Comparison of ENCODE assay signal across 9 cellular contexts in genomic region chr6:52227495-52227894, GRCh38.
DNase-seq lines count a peak whose midpoint lies in the region; ATAC-seq lines count a peak whose summit lies in the region.
"Had no signal": no experiment of that assay in that cellular context is flagged by ENCODE, and none has a peak within 500 bp of the region (broad histone marks: within the 10 kb centered on the region; RNA-seq: fewer than 3 reads in every experiment).

No MANE protein-coding gene starts in this region.

- ATAC-seq in GM19438 (IDR thresholded peaks at IDR 0.05; ENCODE audit: low read depth, unreplicated experiment), result peak; percentile 100
- ATAC-seq in HG03045 (IDR thresholded peaks at IDR 0.05; ENCODE audit: unreplicated experiment), result peak; percentile 100

- peak; percentile 46 for DNase-seq in activated CD8-positive, alpha-beta memory T cell treated with anti-CD3 and anti-CD28 coated beads, Interleukin-2, amount 50 U/mL, for 24 hours (ENCODE audit: extremely low read depth)
- DNase-seq in stimulated activated CD8-positive, alpha-beta memory T cell treated with anti-CD3 and anti-CD28 coated beads, Interleukin-15, amount 100 ng/mL, for 48 hours (ENCODE audit: low read depth in 2 of 2), result peak; percentile 71 to 73
- DNase-seq in midbrain (lab: John Stamatoyannopoulos, UW), result no peak
- DNase-seq in hypothalamus (lab: John Stamatoyannopoulos, UW), result no peak
- DNase-seq in globus pallidus (ENCODE audit: low spot score), result no peak
- DNase-seq in NCI-H1694 (lab: John Stamatoyannopoulos, UW), result no peak
- DNase-seq: nephron progenitor cell had no signal

Comparison
In these comparisons a context has a peak if more than half of its experiments do, and no peak if none do; other contexts are left out.
1. DNase-seq: peak in activated CD8-positive, alpha-beta memory T cell treated with anti-CD3 and anti-CD28 coated beads, Interleukin-2, amount 50 U/mL, for 24 hours (single experiment) and stimulated activated CD8-positive, alpha-beta memory T cell treated with anti-CD3 and anti-CD28 coated beads, Interleukin-15, amount 100 ng/mL, for 48 hours (2 of 2); none in midbrain (single experiment), hypothalamus (0 of 51), globus pallidus (single experiment) and NCI-H1694 (single experiment).